1 cellular context compared by ENCODE assay signal in genomic region chr2:178193823-178194599, GRCh38.
TF ChIP-seq lines count a peak whose summit lies in the region.

Gene OSBPL6, plus strand, starts transcription at chr2:178194512. Its CDS starts 111,673 bp downstream, at chr2:178306185.

TF ChIP-seq in K562, 482 proteins besides CTCF, POLR2A, EP300 and RAD21 (continued from another document and continues in another):
- no peak for TF ChIP-seq HINFP (tag; conservative IDR thresholded peaks at IDR 0.05; ENCODE audit: low read depth)
- TF ChIP-seq ATF1 (CRISPR knock-in tag; IDR thresholded peaks at IDR 0.05), result no peak
- 0 out of 2 replicates have a peak, but pooled peaks have one; percentile 19 for TF ChIP-seq ATF1 (tag; IDR thresholded peaks at IDR 0.05)
- no peak for TF ChIP-seq THAP7 (CRISPR knock-in tag; IDR thresholded peaks at IDR 0.05)
- TF ChIP-seq POLR3G (IDR thresholded peaks at IDR 0.05; ENCODE audit: extremely low read depth, insufficient read length, insufficient replicate concordance), result no peak
- no peak for TF ChIP-seq POLR3A (IDR thresholded peaks at IDR 0.05; ENCODE audit: borderline replicate concordance, extremely low read depth, insufficient read depth, insufficient read length)
- no peak for TF ChIP-seq BCLAF1 (IDR thresholded peaks at IDR 0.05; ENCODE audit: borderline replicate concordance in 1 of 2, control insufficient read depth in 1 of 2, low read depth in 2 of 2, low read length in 1 of 2)
- TF ChIP-seq HDAC2 (IDR thresholded peaks at IDR 0.05), result no peak
- TF ChIP-seq NCOR1 (IDR thresholded peaks at IDR 0.05), result no peak
- TF ChIP-seq NRF1 (conservative IDR thresholded peaks at IDR 0.05 in 1 of 2, IDR thresholded peaks at IDR 0.05 in 1 of 2), result peak; percentile 90 to 91
- no peak for TF ChIP-seq HLTF (IDR thresholded peaks at IDR 0.05)
- TF ChIP-seq SRSF9 (IDR thresholded peaks at IDR 0.05; ENCODE audit: borderline replicate concordance, low read depth, low read length), result no peak
- peak; percentile 80; the same call in 1 of the 2 replicates for TF ChIP-seq AFF4 (CRISPR knock-in tag; IDR thresholded peaks at IDR 0.05)
- 0 out of 4 replicates have a peak, but pooled peaks of 1 of the 2 experiments have one; percentile 6 for TF ChIP-seq SRF (CRISPR knock-in tag; IDR thresholded peaks at IDR 0.05)
- no peak for TF ChIP-seq NCOA1 (IDR thresholded peaks at IDR 0.05; ENCODE audit: low read depth)
- TF ChIP-seq ARID3A (IDR thresholded peaks at IDR 0.05; ENCODE audit: borderline replicate concordance, low read depth, low read length), result no peak
- TF ChIP-seq ZNF408 (CRISPR knock-in tag; IDR thresholded peaks at IDR 0.05; ENCODE audit: low read depth), result no peak
- no peak for TF ChIP-seq STAG1 (CRISPR knock-in tag; IDR thresholded peaks at IDR 0.05; ENCODE audit: borderline replicate concordance)
- TF ChIP-seq PCBP2 (IDR thresholded peaks at IDR 0.05; ENCODE audit: low read depth, low read length, poor library complexity, severe bottlenecking), result no peak
- no peak for TF ChIP-seq OTX1 (CRISPR knock-in tag; IDR thresholded peaks at IDR 0.05)
- TF ChIP-seq ZNF717 (CRISPR knock-in tag; IDR thresholded peaks at IDR 0.05), result no peak
- TF ChIP-seq SOX6 (IDR thresholded peaks at IDR 0.05), result peak; percentile 9; the same call in 1 of the 2 replicates
- TF ChIP-seq VEZF1 (CRISPR knock-in tag; IDR thresholded peaks at IDR 0.05), result peak; percentile 87
- TF ChIP-seq MITF (IDR thresholded peaks at IDR 0.05), result no peak
- TF ChIP-seq ZNF778 (CRISPR knock-in tag; IDR thresholded peaks at IDR 0.05), result no peak
- TF ChIP-seq ELK3 (CRISPR knock-in tag; IDR thresholded peaks at IDR 0.05), result no peak
- no peak for TF ChIP-seq ZC3H11A (IDR thresholded peaks at IDR 0.05; ENCODE audit: low read depth, low read length)
- TF ChIP-seq SRSF1 (IDR thresholded peaks at IDR 0.05; ENCODE audit: low read depth, low read length), result no peak
- no peak for TF ChIP-seq SNRNP70 (optimal IDR thresholded peaks at IDR 0.05; ENCODE audit: low read depth, low read length)
- peak in 1 of 2 experiments; percentile 80; a peak in 2 of 4 replicates for TF ChIP-seq ZNF639 (CRISPR knock-in tag; conservative IDR thresholded peaks at IDR 0.05 in 1 of 2, IDR thresholded peaks at IDR 0.05 in 1 of 2)
- TF ChIP-seq TFE3 (CRISPR knock-in tag; IDR thresholded peaks at IDR 0.05), result no peak
- TF ChIP-seq FOXP1 (CRISPR knock-in tag; IDR thresholded peaks at IDR 0.05), result 0 out of 2 replicates have a peak, but pooled peaks have one; percentile 61
- TF ChIP-seq SMARCB1 (IDR thresholded peaks at IDR 0.05; ENCODE audit: insufficient read length, low read depth), result no peak
- no peak for TF ChIP-seq ZNF253 (CRISPR knock-in tag; conservative IDR thresholded peaks at IDR 0.05)
